In genomic region chr14:100192250-100192671, GRCh38 we compare ENCODE assay signal across 8 cellular contexts. TPM values are rescaled to one million over a fixed set of nuclear protein-coding genes. Genes with fewer than 3 reads are reported as not detected.
DNase-seq lines count a peak whose midpoint lies in the region; ATAC-seq and TF ChIP-seq lines count a peak whose summit lies in the region.

No MANE protein-coding gene starts in this region.

- H3K4me1 ChIP-seq in thoracic aorta (ENCODE audit: control insufficient read depth in 1 of 2, low read depth in 2 of 2) = peaks cover 10 to 17% of the 10 kb centered on the region in 2 donors

- no peak for TF ChIP-seq CTCF in thoracic aorta (IDR thresholded peaks at IDR 0.05)

- peak overlapping the region; percentile 68 for H3K4me3 ChIP-seq in thoracic aorta

- H3K36me3 ChIP-seq in thoracic aorta = no peaks in the 10 kb centered on the region

- no peaks in the 10 kb centered on the region for H3K9me3 ChIP-seq in thoracic aorta

- DNase-seq in NOMO-1 treated with dmso at 0.1 percent for 144 hours (lab: John Stamatoyannopoulos, UW; ENCODE audit: unreplicated experiment) (peak; percentile 4), NOMO-1 (lab: John Stamatoyannopoulos, UW; ENCODE audit: unreplicated experiment in 2 of 2) (no peak), left kidney (ENCODE audit: low read depth, low spot score) (peak; percentile 20), thoracic aorta (ENCODE audit: low spot score) (no peak), activated gamma-delta T cell (lab: John Stamatoyannopoulos, UW) (no peak)

- ATAC-seq in thoracic aorta (ENCODE audit: insufficient number of reproducible peaks, low FRiP score, low read depth) (no peak), GM21529 (IDR thresholded peaks at IDR 0.05; ENCODE audit: unreplicated experiment) (no peak), GM19467 (IDR thresholded peaks at IDR 0.05; ENCODE audit: unreplicated experiment) (no peak)

- H3K27ac ChIP-seq in angular gyrus (ENCODE audit: low read depth, low read length) = peak overlapping the region; percentile 90
- peak overlapping the region; percentile 92 to 93 for H3K27ac ChIP-seq in thoracic aorta

- no peaks in the 10 kb centered on the region for H3K27me3 ChIP-seq in thoracic aorta (replicated peaks; ENCODE audit: insufficient read depth)

RNA-seq across cellular contexts. Expression of gene DEGS2, which starts 32.8 kb away (rescaled TPM):
- under 1 TPM in 1 of 2 donors, not detected in 1; 0.28 TPM for total RNA-seq in thoracic aorta

RNA-seq across cellular contexts. Expression of gene YY1, which starts 46.7 kb away (rescaled TPM):
- total RNA-seq in thoracic aorta = 10 to 100 TPM; 42.8 to 52.3 TPM

Comparison
In these comparisons a context has a peak if more than half of its experiments do, and no peak if none do; other contexts are left out.
1. DNase-seq: peak in NOMO-1 treated with dmso at 0.1 percent for 144 hours (single experiment) and left kidney (single experiment); none in NOMO-1 (0 of 2), thoracic aorta (single experiment) and activated gamma-delta T cell (single experiment).